ENCODE assay signal across 8 cellular contexts in genomic region chr10:113087082-113088029, GRCh38.
A peak's percentile ranks its signal among the peaks of the same experiment; 100 is the strongest.
DNase-seq lines count a peak whose midpoint lies in the region; ATAC-seq and TF ChIP-seq lines count a peak whose summit lies in the region.

No MANE protein-coding gene starts in this region.

- H3K27ac Mint-ChIP-seq in progenitor cell of endocrine pancreas, result peak overlapping the region; percentile 91

- no peaks in the 10 kb centered on the region for H3K9me3 Mint-ChIP-seq in progenitor cell of endocrine pancreas (ENCODE audit: low read depth)

- H3K27me3 Mint-ChIP-seq in progenitor cell of endocrine pancreas, result no peaks in the 10 kb centered on the region

- ATAC-seq in GM18511 (IDR thresholded peaks at IDR 0.05; ENCODE audit: unreplicated experiment), result no peak
- ATAC-seq in activated CD4-positive, CD25-positive, alpha-beta regulatory T cell treated with anti-CD3 and anti-CD28 coated beads, Interleukin-2, amount 50 U/mL, for 24 hours, result no peak

- H3K36me3 Mint-ChIP-seq in progenitor cell of endocrine pancreas (ENCODE audit: insufficient read depth), result peaks cover 24% of the 10 kb centered on the region

- H3K4me3 ChIP-seq in fibroblast of pulmonary artery (replicated peaks; ENCODE audit: low read depth, low read length), result no peak overlapping the region

- H3K4me3 Mint-ChIP-seq in progenitor cell of endocrine pancreas (ENCODE audit: low read depth), result no peak overlapping the region

- TF ChIP-seq CTCF in fibroblast of pulmonary artery (IDR thresholded peaks at IDR 0.05; ENCODE audit: low read length, missing control alignments) (no peak), progenitor cell of endocrine pancreas (IDR thresholded peaks at IDR 0.05; ENCODE audit: unreplicated experiment) (no peak)

- H3K4me1 Mint-ChIP-seq in progenitor cell of endocrine pancreas (ENCODE audit: low read depth), result peaks cover 28% of the 10 kb centered on the region

- DNase-seq in ELR (ENCODE audit: low read depth) (peak; percentile 100), SIG-M5 treated with dmso at 0.1 percent for 504 hours (lab: John Stamatoyannopoulos, UW; ENCODE audit: unreplicated experiment) (peak; percentile 79), fibroblast of pulmonary artery (ENCODE audit: low read depth) (peak; percentile 100), progenitor cell of endocrine pancreas (ENCODE audit: low spot score, unreplicated experiment) (no peak), GM19240 (ENCODE audit: insufficient read length, low spot score) (no peak), NCI-H146 treated with DMSO at 0.1 percent for 48 hours (lab: John Stamatoyannopoulos, UW; ENCODE audit: unreplicated experiment) (no peak)

Comparison
In these comparisons a context has a peak if more than half of its experiments do, and no peak if none do; other contexts are left out.
1. DNase-seq: peak in ELR (single experiment), SIG-M5 treated with dmso at 0.1 percent for 504 hours (single experiment) and fibroblast of pulmonary artery (single experiment); none in progenitor cell of endocrine pancreas (single experiment), GM19240 (single experiment) and NCI-H146 treated with DMSO at 0.1 percent for 48 hours (single experiment).